In genomic region chr2:7060156-7060555, GRCh38 we compare ENCODE assay signal across 26 cellular contexts.
DNase-seq lines count a peak whose midpoint lies in the region; ATAC-seq and TF ChIP-seq lines count a peak whose summit lies in the region.
"Had no signal": no experiment of that assay in that cellular context is flagged by ENCODE, and none has a peak within 500 bp of the region (broad histone marks: within the 10 kb centered on the region; RNA-seq: fewer than 3 reads in every experiment).

No MANE protein-coding gene starts in this region.

- H3K4me1 ChIP-seq in BE2C = peaks cover 42% of the 10 kb centered on the region
- H3K4me1 ChIP-seq: breast epithelium, gastrocnemius medialis, neural progenitor cell had no signal

- H3K4me3 ChIP-seq in BE2C (ENCODE audit: low read depth, low read length) = no peak overlapping the region
- H3K4me3 ChIP-seq: breast epithelium, gastrocnemius medialis, neural progenitor cell, upper lobe of left lung had no signal

- peaks cover 7% of the 10 kb centered on the region for H3K9me3 Mint-ChIP-seq in activated naive CD4-positive, alpha-beta T cell treated with anti-CD3 and anti-CD28 coated beads, Interleukin-2, amount 50 U/mL, for 24 hours
- H3K9me3 Mint-ChIP-seq in glutamatergic neuron (ENCODE audit: unreplicated experiment) = peaks cover 10% of the 10 kb centered on the region

- no peaks in the 10 kb centered on the region for H3K27me3 Mint-ChIP-seq in activated naive CD4-positive, alpha-beta T cell treated with anti-CD3 and anti-CD28 coated beads, Interleukin-2, amount 50 U/mL, for 24 hours
- peaks cover 11% of the 10 kb centered on the region for H3K27me3 Mint-ChIP-seq in glutamatergic neuron (ENCODE audit: unreplicated experiment)
- H3K27me3 Mint-ChIP-seq: stimulated activated naive CD8-positive, alpha-beta T cell treated with anti-CD3 and anti-CD28 coated beads, Interleukin-15, Interleukin-2, amounts not matched to agents 100 ng/mL and 50 ng/mL, for 24 hours had no signal

- no peaks in the 10 kb centered on the region for H3K4me1 Mint-ChIP-seq in activated naive CD4-positive, alpha-beta T cell treated with anti-CD3 and anti-CD28 coated beads, Interleukin-2, amount 50 U/mL, for 24 hours
- H3K4me1 Mint-ChIP-seq in glutamatergic neuron (ENCODE audit: low read depth, unreplicated experiment) = peaks cover 29% of the 10 kb centered on the region

- TF ChIP-seq CTCF in glutamatergic neuron (IDR thresholded peaks at IDR 0.05; ENCODE audit: partially characterized antibody, unreplicated experiment) (no peak), BE2C (IDR thresholded peaks at IDR 0.05; ENCODE audit: low read depth, low read length) (no peak)

- H3K4me3 Mint-ChIP-seq in activated naive CD4-positive, alpha-beta T cell treated with anti-CD3 and anti-CD28 coated beads, Interleukin-2, amount 50 U/mL, for 24 hours = no peak overlapping the region
- H3K4me3 Mint-ChIP-seq in glutamatergic neuron (ENCODE audit: unreplicated experiment) = peak overlapping the region; percentile 9
- H3K4me3 Mint-ChIP-seq: H9; neural progenitor cell; stimulated activated naive CD8-positive, alpha-beta T cell treated with anti-CD3 and anti-CD28 coated beads, Interleukin-15, Interleukin-2, amounts not matched to agents 100 ng/mL and 50 ng/mL, for 24 hours; T-helper 2 cell treated with Interferon-gamma antibody and Interleukin-4, amounts not matched to agents 5 μg/mL and 100 μg/mL, for 36 hours had no signal

- no peaks in the 10 kb centered on the region for H3K27me3 ChIP-seq in BE2C
- H3K27me3 ChIP-seq: breast epithelium, gastrocnemius medialis, neural progenitor cell, upper lobe of left lung had no signal

- ATAC-seq in HG02678 (IDR thresholded peaks at IDR 0.05; ENCODE audit: unreplicated experiment) (no peak), HG03039 (IDR thresholded peaks at IDR 0.05; ENCODE audit: unreplicated experiment) (no peak)
- ATAC-seq: gastrocnemius medialis, SK-N-SH treated with all-trans-retinoic acid at 6 μM for 48 hours had no signal

- no peaks in the 10 kb centered on the region for H3K9me3 ChIP-seq in BE2C
- H3K9me3 ChIP-seq: breast epithelium, gastrocnemius medialis, upper lobe of left lung had no signal

- no peaks in the 10 kb centered on the region for H3K36me3 ChIP-seq in BE2C
- H3K36me3 ChIP-seq: breast epithelium, gastrocnemius medialis, neural progenitor cell, upper lobe of left lung had no signal

- H3K36me3 Mint-ChIP-seq in activated naive CD4-positive, alpha-beta T cell treated with anti-CD3 and anti-CD28 coated beads, Interleukin-2, amount 50 U/mL, for 24 hours = peaks cover 23% of the 10 kb centered on the region
- peaks cover 15% of the 10 kb centered on the region for H3K36me3 Mint-ChIP-seq in glutamatergic neuron (ENCODE audit: unreplicated experiment)

- H3K27ac Mint-ChIP-seq in activated naive CD4-positive, alpha-beta T cell treated with anti-CD3 and anti-CD28 coated beads, Interleukin-2, amount 50 U/mL, for 24 hours = peak overlapping the region; percentile 93
- H3K27ac Mint-ChIP-seq in glutamatergic neuron (ENCODE audit: unreplicated experiment) = peak overlapping the region; percentile 81
- H3K27ac Mint-ChIP-seq: activated T-helper 2 cell treated with anti-CD3 and anti-CD28 coated beads, Interferon-gamma antibody, Interleukin-2, Interleukin-4, amounts not matched to agents 10 μg/mL and 5 μg/mL and 100 μg/mL, durations not matched to agents 14 hours and 24 hours and 36 hours; H9; neural progenitor cell; stimulated activated naive CD8-positive, alpha-beta T cell treated with anti-CD3 and anti-CD28 coated beads, Interleukin-15, Interleukin-2, amounts not matched to agents 100 ng/mL and 50 ng/mL, for 24 hours; T-helper 2 cell treated with Interferon-gamma antibody and Interleukin-4, amounts not matched to agents 5 μg/mL and 100 μg/mL, for 36 hours had no signal

- no peak for DNase-seq in activated naive CD4-positive, alpha-beta T cell treated with anti-CD3 and anti-CD28 coated beads, Interleukin-2, amount 50 U/mL, for 16 hours
- DNase-seq in NCI-H2171 treated with DMSO at 0.1 percent for 48 hours (lab: John Stamatoyannopoulos, UW) = peak; percentile 85
- DNase-seq in glutamatergic neuron = no peak
- DNase-seq in ureter (ENCODE audit: low spot score) = peak; percentile 10
- DNase-seq in BE2C = no peak
- DNase-seq: activated CD4-positive, alpha-beta T cell treated with anti-CD3 and anti-CD28 coated beads for 4 hours; AML-193; EL; gastrocnemius medialis; H9; hippocampal formation; midbrain; NCI-H1092; NCI-H187; NCI-H748 treated with DMSO at 0.1 percent for 48 hours; posterior cingulate gyrus; upper lobe of left lung had no signal

Comparison
In these comparisons a context has a peak if more than half of its experiments do, and no peak if none do; other contexts are left out.
1. DNase-seq: peak in NCI-H2171 treated with DMSO at 0.1 percent for 48 hours (single experiment) and ureter (single experiment); none in activated naive CD4-positive, alpha-beta T cell treated with anti-CD3 and anti-CD28 coated beads, Interleukin-2, amount 50 U/mL, for 16 hours (single experiment), glutamatergic neuron (single experiment) and BE2C (single experiment).